ENCODE assay signal across 8 cellular contexts in the genomic region with DNA sequence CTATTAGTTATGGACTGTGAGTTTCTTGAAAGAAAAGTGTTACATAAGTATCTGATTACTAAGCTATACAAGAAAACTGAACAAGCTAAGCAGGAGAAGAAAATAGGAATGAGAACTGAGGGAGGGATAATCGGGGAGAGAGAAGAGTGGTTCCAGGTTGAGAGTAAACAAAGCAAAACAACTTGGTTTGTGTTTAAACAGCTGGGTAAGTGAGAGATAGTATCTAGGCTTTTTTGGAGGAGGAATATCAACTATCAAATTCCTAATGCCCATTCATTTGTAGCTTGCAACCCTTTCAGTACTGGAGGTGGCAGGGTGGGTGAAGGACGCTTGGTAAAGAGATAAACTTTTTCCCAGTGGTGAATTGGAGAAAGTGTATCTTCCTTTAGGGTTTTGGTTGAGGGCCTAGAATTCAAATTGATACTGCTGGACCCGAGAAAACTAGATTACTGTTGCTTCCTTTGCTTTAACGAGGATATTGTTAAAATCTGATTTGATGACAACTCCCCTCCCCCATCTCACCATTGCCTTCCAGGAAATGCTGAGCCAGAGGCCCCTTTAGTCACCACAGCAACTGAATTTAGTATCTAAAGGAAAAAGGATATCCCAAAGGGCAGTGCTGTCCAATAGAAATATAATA. TPM values are rescaled to one million over a fixed set of nuclear protein-coding genes. Genes with fewer than 3 reads are reported as not detected.
DNase-seq lines count a peak whose midpoint lies in the region; ATAC-seq lines count a peak whose summit lies in the region.

No MANE protein-coding gene starts in this region.

- no peak overlapping the region for H3K9ac ChIP-seq in HUES64 (ENCODE audit: low read depth, low read length)

- H3K9me3 ChIP-seq in CD4-positive, CD25-positive, alpha-beta regulatory T cell (ENCODE audit: control insufficient read depth in 2 of 2, low read length in 2 of 2), result no peaks in the 10 kb centered on the region
- no peaks in the 10 kb centered on the region for H3K9me3 ChIP-seq in HUES64 (ENCODE audit: insufficient read depth, low read depth, low read length)
- H3K9me3 ChIP-seq in mesodermal cell (ENCODE audit: control insufficient read depth, low read length), result no peaks in the 10 kb centered on the region

- H3K36me3 Mint-ChIP-seq in CD4-positive, CD25-positive, alpha-beta regulatory T cell, result no peaks in the 10 kb centered on the region
- H3K36me3 Mint-ChIP-seq in activated CD8-positive, alpha-beta T cell treated with anti-CD3 and anti-CD28 coated beads, Interleukin-2, amount 10 ng/mL, durations not matched to agents 7 days and 5 days (ENCODE audit: low read depth), result no peaks in the 10 kb centered on the region

- WGBS in HUES64, result 35% methylated on average over 4 of the region's 4 CpGs
- 42 to 50% methylated on average over 2 of the region's 4 CpGs for WGBS in mesodermal cell (ENCODE audit: insufficient coverage in 2 of 2), 2 experiments

- H3K4me3 ChIP-seq in CD4-positive, CD25-positive, alpha-beta regulatory T cell (ENCODE audit: low read depth, low read length), result no peak overlapping the region
- H3K4me3 ChIP-seq in HUES64 (ENCODE audit: low read length) (no peak overlapping the region), mesodermal cell (ENCODE audit: extremely low read depth, insufficient read depth, low read length, poor library complexity, severe bottlenecking) (no peak overlapping the region)

- peaks cover 4% of the 10 kb centered on the region for H3K27me3 Mint-ChIP-seq in CD4-positive, CD25-positive, alpha-beta regulatory T cell
- H3K27me3 Mint-ChIP-seq in activated CD8-positive, alpha-beta T cell treated with anti-CD3 and anti-CD28 coated beads, Interleukin-2, amount 10 ng/mL, durations not matched to agents 7 days and 5 days (ENCODE audit: low read depth), result no peaks in the 10 kb centered on the region

- ATAC-seq in CD4-positive, CD25-positive, alpha-beta regulatory T cell (ENCODE audit: low read depth in 2 of 2), result no peak
- no peak for ATAC-seq in activated CD8-positive, alpha-beta T cell treated with anti-CD3 and anti-CD28 coated beads, Interleukin-2, amount 10 ng/mL, durations not matched to agents 7 days and 5 days
- no peak for ATAC-seq in HG03460 (IDR thresholded peaks at IDR 0.05; ENCODE audit: unreplicated experiment)

- H3K9me3 Mint-ChIP-seq in CD4-positive, CD25-positive, alpha-beta regulatory T cell, result no peaks in the 10 kb centered on the region
- no peaks in the 10 kb centered on the region for H3K9me3 Mint-ChIP-seq in activated CD8-positive, alpha-beta T cell treated with anti-CD3 and anti-CD28 coated beads, Interleukin-2, amount 10 ng/mL, durations not matched to agents 7 days and 5 days (ENCODE audit: insufficient read depth)

- CTCF ChIA-PET in activated CD8-positive, alpha-beta T cell treated with anti-CD3 and anti-CD28 coated beads, Interleukin-2, amount 10 ng/mL, durations not matched to agents 7 days and 5 days (lab: Charles Lee), result interaction anchor here (0.9 to 10.7 kb wide), 5 partner anchors 9 to 140 kb away, joined by 3 to 285 read pairs (median 8); no protein-coding TSS in a partner anchor

- H3K27me3 ChIP-seq in CD4-positive, CD25-positive, alpha-beta regulatory T cell (ENCODE audit: control insufficient read depth, insufficient read depth, low read length), result no peaks in the 10 kb centered on the region
- H3K27me3 ChIP-seq in HUES64 (ENCODE audit: insufficient read depth, low read length), result no peaks in the 10 kb centered on the region

- H3K27ac ChIP-seq in CD4-positive, CD25-positive, alpha-beta regulatory T cell (ENCODE audit: insufficient read depth, low read length, poor library complexity, severe bottlenecking), result no peak overlapping the region
- H3K27ac ChIP-seq in HUES64 (ENCODE audit: low read depth, low read length) (peak overlapping the region; percentile 57), mesodermal cell (ENCODE audit: low read depth, low read length, severe bottlenecking) (peak overlapping the region; percentile 87)

- peak in 1 of 3 donors; percentile 67 for DNase-seq in CD4-positive, CD25-positive, alpha-beta regulatory T cell
- peak; percentile 60 for DNase-seq in activated CD8-positive, alpha-beta T cell treated with anti-CD3 and anti-CD28 coated beads, Interleukin-2, amount 10 ng/mL, durations not matched to agents 7 days and 5 days
- no peak for DNase-seq in SIG-M5 (lab: John Stamatoyannopoulos, UW)
- DNase-seq in stimulated activated CD4-positive, alpha-beta T cell treated with anti-CD3 and anti-CD28 coated beads, Interleukin-4, amount 100 ng/mL, for 24 hours, result no peak
- DNase-seq in CD1c-positive myeloid dendritic cell (ENCODE audit: extremely low spot score), result no peak

- H3K4me1 ChIP-seq in CD4-positive, CD25-positive, alpha-beta regulatory T cell (ENCODE audit: control insufficient read depth, insufficient read depth, low read length, poor library complexity, severe bottlenecking), result peaks cover 32% of the 10 kb centered on the region
- H3K4me1 ChIP-seq in HUES64 (ENCODE audit: insufficient read depth, low read length) (peaks cover 16% of the 10 kb centered on the region; the same call in 1 of the 2 replicates), mesodermal cell (ENCODE audit: control insufficient read depth, insufficient read depth, low read length, poor library complexity, severe bottlenecking) (peaks cover 14% of the 10 kb centered on the region)

- H3K4me3 Mint-ChIP-seq in CD4-positive, CD25-positive, alpha-beta regulatory T cell, result peak overlapping the region in 2 of 4 donors; percentile 62 to 80
- H3K4me3 Mint-ChIP-seq in activated CD8-positive, alpha-beta T cell treated with anti-CD3 and anti-CD28 coated beads, Interleukin-2, amount 10 ng/mL, durations not matched to agents 7 days and 5 days, result peak overlapping the region; percentile 57

- POLR2A ChIA-PET in activated CD8-positive, alpha-beta T cell treated with anti-CD3 and anti-CD28 coated beads, Interleukin-2, amount 10 ng/mL, durations not matched to agents 7 days and 5 days (lab: Charles Lee), result interaction anchor here (6.3 to 7.6 kb wide), 2 partner anchors 23 to 34 kb away, joined by 78 to 247 read pairs; no protein-coding TSS in a partner anchor

- H3K4me1 Mint-ChIP-seq in CD4-positive, CD25-positive, alpha-beta regulatory T cell, result peaks cover 7 to 9% (median 7%) of the 10 kb centered on the region in 4 donors
- H3K4me1 Mint-ChIP-seq in activated CD8-positive, alpha-beta T cell treated with anti-CD3 and anti-CD28 coated beads, Interleukin-2, amount 10 ng/mL, durations not matched to agents 7 days and 5 days (ENCODE audit: low read depth), result peaks cover 14% of the 10 kb centered on the region

- H3K27ac Mint-ChIP-seq in CD4-positive, CD25-positive, alpha-beta regulatory T cell, result peak overlapping the region; percentile 62 to 90 (median 76)
- H3K27ac Mint-ChIP-seq in activated CD8-positive, alpha-beta T cell treated with anti-CD3 and anti-CD28 coated beads, Interleukin-2, amount 10 ng/mL, durations not matched to agents 7 days and 5 days, result peak overlapping the region; percentile 83

- peaks cover 11% of the 10 kb centered on the region for H3K36me3 ChIP-seq in CD4-positive, CD25-positive, alpha-beta regulatory T cell (ENCODE audit: control insufficient read depth, insufficient read depth, low read length)
- H3K36me3 ChIP-seq in HUES64 (ENCODE audit: insufficient read depth, low read length), result peaks cover 20% of the 10 kb centered on the region
- H3K36me3 ChIP-seq in mesodermal cell (ENCODE audit: control insufficient read depth, insufficient read depth, low read length), result peaks cover 21% of the 10 kb centered on the region

RNA-seq across cellular contexts. Expression of a gene that starts 2.0 kb away (rescaled TPM):
- total RNA-seq in CD4-positive, CD25-positive, alpha-beta regulatory T cell, result 947 TPM
- polyA plus RNA-seq in CD4-positive, CD25-positive, alpha-beta regulatory T cell, result 100 to 1,000 TPM in 3 of 4 donors, 10 to 100 TPM in 1; 96.9 to 128 (median 103) TPM
- polyA plus RNA-seq in HUES64 (2013, experiment 1 of 2), result 433 TPM
- polyA plus RNA-seq in HUES64 (2013, experiment 2 of 2), result 526 TPM
- total RNA-seq in activated CD8-positive, alpha-beta T cell treated with anti-CD3 and anti-CD28 coated beads, Interleukin-2, amount 10 ng/mL, durations not matched to agents 7 days and 5 days, result 100 to 1,000 TPM; 255 to 266 TPM
- 517 TPM for polyA plus RNA-seq in mesodermal cell (2013, experiment 1 of 2)
- 441 TPM for polyA plus RNA-seq in mesodermal cell (2013, experiment 2 of 2)
